31 cellular contexts compared by ENCODE assay signal in genomic region chr10:131257027-131257426, GRCh38. TPM values are rescaled to one million over a fixed set of nuclear protein-coding genes. Genes with fewer than 3 reads are reported as not detected.
"Had no signal": no experiment of that assay in that cellular context is flagged by ENCODE, and none has a peak within 500 bp of the region (broad histone marks: within the 10 kb centered on the region; RNA-seq: fewer than 3 reads in every experiment).

No MANE protein-coding gene starts in this region.

- DNase-seq: activated CD4-positive, alpha-beta memory T cell treated with anti-CD3 and anti-CD28 coated beads, Interleukin-2, amount 10 ng/mL, durations not matched to agents 7 days and 5 days; activated CD4-positive, alpha-beta T cell treated with anti-CD3 and anti-CD28 coated beads for 1 hour; activated CD4-positive, alpha-beta T cell treated with anti-CD3 and anti-CD28 coated beads for 36 hours; activated CD4-positive, alpha-beta T cell treated with anti-CD3 and anti-CD28 coated beads for 48 hours; activated CD4-positive, alpha-beta T cell treated with anti-CD3 and anti-CD28 coated beads, Interleukin-2, amount 10 ng/mL, durations not matched to agents 7 days and 5 days; activated CD4-positive, alpha-beta T cell treated with anti-CD3 and anti-CD28 coated beads, Interleukin-2, amount 50 U/mL, for 48 hours; activated CD4-positive, CD25-positive, alpha-beta regulatory T cell; activated CD8-positive, alpha-beta memory T cell treated with anti-CD3 and anti-CD28 coated beads for 24 hours; activated CD8-positive, alpha-beta memory T cell treated with anti-CD3 and anti-CD28 coated beads, Interleukin-2, amount 10 ng/mL, durations not matched to agents 7 days and 5 days; activated CD8-positive, alpha-beta memory T cell treated with anti-CD3 and anti-CD28 coated beads, Interleukin-2, amount 50 U/mL, for 48 hours; activated CD8-positive, alpha-beta T cell treated with anti-CD3 and anti-CD28 coated beads, Interleukin-2, amount 10 ng/mL, durations not matched to agents 7 days and 5 days; activated effector memory CD4-positive, alpha-beta T cell treated with Interleukin-2 at 50 U/mL for 16 hours; activated gamma-delta T cell; activated naive CD4-positive, alpha-beta T cell treated with anti-CD3 and anti-CD28 coated beads, Interleukin-2, amount 10 ng/mL, durations not matched to agents 7 days and 5 days; activated naive CD4-positive, alpha-beta T cell treated with Interleukin-2 at 50 U/mL for 16 hours; activated naive CD8-positive, alpha-beta T cell treated with anti-CD3 and anti-CD28 coated beads, Interleukin-2, amount 10 ng/mL, durations not matched to agents 7 days and 5 days; activated naive CD8-positive, alpha-beta T cell treated with anti-CD3 and anti-CD28 coated beads, Interleukin-2, amount 50 U/mL, for 24 hours; activated T-cell treated with anti-CD3 and anti-CD28 coated beads, Interleukin-2, amount 50 U/mL, for 24 hours; activated T-cell treated with anti-CD3 and anti-CD28 coated beads, Interleukin-2, amount 50 U/mL, for 48 hours; amygdala; anterior cingulate cortex; central memory CD4-positive, alpha-beta T cell; T-helper 1 cell; T-helper 2 cell; T-helper 9 cell; WERI-Rb-1 had no signal

- H3K27ac ChIP-seq: ascending aorta, breast epithelium, WERI-Rb-1 had no signal

- H3K4me1 ChIP-seq: ascending aorta, breast epithelium had no signal

- H3K27me3 ChIP-seq: ascending aorta had no signal

- H3K9me3 ChIP-seq: ascending aorta, breast epithelium had no signal

- ATAC-seq: activated CD4-positive, alpha-beta T cell treated with anti-CD3 and anti-CD28 coated beads for 36 hours; activated CD4-positive, CD25-positive, alpha-beta regulatory T cell treated with anti-CD3 and anti-CD28 coated beads, Interleukin-2, amount 50 U/mL, for 24 hours; activated CD8-positive, alpha-beta memory T cell treated with anti-CD3 and anti-CD28 coated beads, Interleukin-2, amount 10 ng/mL, durations not matched to agents 7 days and 5 days; activated CD8-positive, alpha-beta T cell treated with anti-CD3 and anti-CD28 coated beads, Interleukin-2, amount 10 ng/mL, durations not matched to agents 7 days and 5 days; activated naive CD8-positive, alpha-beta T cell treated with anti-CD3 and anti-CD28 coated beads, Interleukin-2, amount 50 U/mL, for 24 hours; WTC11 had no signal

- H3K36me3 ChIP-seq: ascending aorta, breast epithelium, WERI-Rb-1 had no signal

- H3K4me3 ChIP-seq: ascending aorta, breast epithelium had no signal

RNA-seq across cellular contexts. Expression of gene TCERG1L, which starts 54.5 kb away (rescaled TPM):
- total RNA-seq: activated CD4-positive, alpha-beta T cell treated with anti-CD3 and anti-CD28 coated beads, Interleukin-2, amount 10 ng/mL, durations not matched to agents 7 days and 5 days; ascending aorta; cardiac septum had no signal
